ENCODE assay signal across 29 cellular contexts in the genomic region with DNA sequence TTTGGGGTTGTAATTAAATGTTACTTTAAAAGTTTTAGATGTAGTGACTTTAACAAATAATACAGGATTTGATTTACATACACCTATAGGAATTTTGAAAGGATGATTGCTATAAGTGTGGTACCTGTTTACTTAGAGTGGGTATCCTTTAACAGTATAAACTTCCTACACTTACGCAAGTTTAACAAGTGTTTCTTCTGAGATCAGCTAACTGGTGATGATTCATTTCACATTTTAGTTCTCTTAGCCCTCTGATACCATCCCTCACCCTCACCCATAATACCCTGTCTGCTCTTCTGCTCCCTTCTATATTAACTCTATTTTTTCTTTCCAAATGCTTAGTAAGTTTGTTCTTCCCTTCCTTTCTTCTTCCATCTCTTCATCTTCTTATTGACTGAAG.
"Had no signal": no experiment of that assay in that cellular context is flagged by ENCODE, and none has a peak within 500 bp of the region (broad histone marks: within the 10 kb centered on the region; RNA-seq: fewer than 3 reads in every experiment).

No MANE protein-coding gene starts in this region.

- H3K4me1 Mint-ChIP-seq: nephron had no signal

- H3K4me3 Mint-ChIP-seq: immature natural killer cell; naive thymus-derived CD8-positive, alpha-beta T cell; nephron; neural crest cell; stimulated activated naive B cell treated with anti-CD40 and anti-IgM and Interleukin-4, amounts not matched to agents 10 μg/mL and 1 μg/mL and 100 μg/mL, for 72 hours had no signal

- H3K27me3 ChIP-seq: pancreas, right lobe of liver, stomach, testis, thyroid gland, transverse colon, upper lobe of left lung, vagina had no signal

- H3K9me3 ChIP-seq: mucosa of descending colon, pancreas, prostate gland, right lobe of liver, testis, thyroid gland, vagina had no signal

- H3K4me1 ChIP-seq: left ventricle myocardium inferior, pancreas, prostate gland, right lobe of liver, stomach, testis, thyroid gland, transverse colon, upper lobe of left lung, vagina had no signal

- FAIRE-seq: pancreas had no signal

- H3K4me3 ChIP-seq: left ventricle myocardium inferior, lung, mucosa of descending colon, pancreas, prostate gland, right lobe of liver, skin epidermis, stomach, testis, thyroid gland, transverse colon, upper lobe of left lung, vagina had no signal

- H3K27me3 Mint-ChIP-seq: naive thymus-derived CD8-positive, alpha-beta T cell; stimulated activated naive B cell treated with anti-CD40 and anti-IgM and Interleukin-4, amounts not matched to agents 10 μg/mL and 1 μg/mL and 100 μg/mL, for 72 hours had no signal

- H3K27ac ChIP-seq: left ventricle myocardium inferior, pancreas, prostate gland, right lobe of liver, skin epidermis, stomach, testis, thyroid gland, transverse colon, upper lobe of left lung, vagina had no signal

- H3K27ac Mint-ChIP-seq: nephron; stimulated activated naive B cell treated with anti-CD40 and anti-IgM and Interleukin-4, amounts not matched to agents 10 μg/mL and 1 μg/mL and 100 μg/mL, for 72 hours had no signal

- DNase-seq: hypothalamus; immature natural killer cell; islet precursor cell; left ventricle myocardium inferior; mesendoderm; midbrain; mucosa of descending colon; naive thymus-derived CD8-positive, alpha-beta T cell; nucleus accumbens; pancreas; posterior cingulate gyrus; right lobe of liver; stimulated activated CD4-positive, alpha-beta T cell treated with anti-CD3 and anti-CD28 coated beads, Interleukin-12 subunit alpha, Interleukin-12 subunit beta, amount 100 ng/mL, for 4 hours; stimulated activated CD4-positive, alpha-beta T cell treated with anti-CD3 and anti-CD28 coated beads, Interleukin-15, amount 100 ng/mL, for 24 hours; stimulated activated CD4-positive, alpha-beta T cell treated with anti-CD3 and anti-CD28 coated beads, Interleukin-2, amount 100 ng/mL, for 24 hours; stimulated activated CD4-positive, alpha-beta T cell treated with anti-CD3 and anti-CD28 coated beads, Interleukin-4, amount 100 ng/mL, for 1 hour; stimulated activated naive B cell treated with anti-CD40 and anti-IgM and Interleukin-4, amounts not matched to agents 10 μg/mL and 1 μg/mL and 100 μg/mL, for 72 hours; stimulated activated naive CD8-positive, alpha-beta T cell treated with anti-CD3 and anti-CD28 coated beads, Interleukin-15, Interleukin-2, amounts not matched to agents 100 U/mL and 50 U/mL, for 24 hours; stomach; testis; thyroid gland; transverse colon; upper lobe of left lung had no signal

- ATAC-seq: mucosa of descending colon; naive thymus-derived CD8-positive, alpha-beta T cell; pancreas; right lobe of liver; stimulated activated naive B cell treated with anti-CD40 and anti-IgM and Interleukin-4, amounts not matched to agents 10 μg/mL and 1 μg/mL and 100 μg/mL, for 72 hours; stimulated activated naive CD8-positive, alpha-beta T cell treated with anti-CD3 and anti-CD28 coated beads, Interleukin-15, Interleukin-2, amounts not matched to agents 100 U/mL and 50 U/mL, for 24 hours had no signal

- H3K36me3 ChIP-seq: left ventricle myocardium inferior, pancreas, prostate gland, right lobe of liver, stomach, thyroid gland, transverse colon, upper lobe of left lung, vagina had no signal
